Comparison of ENCODE assay signal across 11 cellular contexts in the genomic region with DNA sequence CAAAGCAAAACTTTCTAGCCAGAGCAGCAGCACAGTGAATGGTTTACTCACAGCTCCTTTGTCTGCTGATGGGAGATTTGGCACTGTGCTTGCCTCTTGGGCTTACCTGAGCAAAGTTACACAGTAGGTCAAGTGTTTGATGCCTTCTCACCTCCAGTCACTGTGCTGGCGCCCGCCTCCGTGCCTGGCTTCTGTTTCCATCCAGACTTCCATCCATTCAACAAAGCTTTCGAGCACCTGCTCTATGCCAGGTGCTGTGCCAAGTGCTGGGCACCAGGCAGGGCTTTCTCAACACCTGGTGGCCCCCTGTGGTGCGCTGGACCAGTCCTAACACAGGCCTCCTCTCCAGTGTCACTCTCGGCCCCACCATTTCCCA.
DNase-seq lines count a peak whose midpoint lies in the region; ATAC-seq and TF ChIP-seq lines count a peak whose summit lies in the region.
"Had no signal": no experiment of that assay in that cellular context is flagged by ENCODE, and none has a peak within 500 bp of the region (broad histone marks: within the 10 kb centered on the region; RNA-seq: fewer than 3 reads in every experiment).

No MANE protein-coding gene starts in this region.

- no peaks in the 10 kb centered on the region for H3K9me2 ChIP-seq in OCI-LY7 (ENCODE audit: insufficient read depth, low read length)

- no peaks in the 10 kb centered on the region for H4K20me1 ChIP-seq in OCI-LY7 (ENCODE audit: insufficient read depth, low read length)

- intact Hi-C loops in gastrocnemius medialis (cut with DNase I; ENCODE audit: low total_unique reads) (loop anchor here (5.0 to 10.0 kb wide), 3 partner anchors 109 to 286 kb away; a partner anchor contains a TSS), OCI-LY7 (cut with micrococcal nuclease; ENCODE audit: unreplicated experiment) (no loop called here)

- no peaks in the 10 kb centered on the region for H3K27me3 ChIP-seq in HL-60 (ENCODE audit: insufficient read depth, poor library complexity, severe bottlenecking)
- H3K27me3 ChIP-seq in right atrium auricular region, result no peaks in the 10 kb centered on the region
- no peaks in the 10 kb centered on the region for H3K27me3 ChIP-seq in gastrocnemius medialis

- CTCF ChIA-PET in GM10248 (lab: Yijun Ruan, JAX), result interaction anchor here (1.2 to 1.9 kb wide), 5 partner anchors 11 to 116 kb away, joined by 3 to 11 read pairs (median 3); no protein-coding TSS in a partner anchor
- CTCF ChIA-PET in OCI-LY7 (lab: Charles Lee; ENCODE audit: unreplicated experiment), result interaction anchor here (0.7 kb wide), 1 partner anchor 226 kb away, joined by 4 read pairs; no protein-coding TSS in a partner anchor

- BruUV-seq in OCI-LY7 (replicated peaks; lab: Mats Ljungman, UMichigan), result no TSS peak

- in situ Hi-C loops in gastrocnemius medialis (cut with MboI; ENCODE audit: low sequenced_read_pairs in 4 of 4), result no loop called here

- H3K4me1 ChIP-seq in right atrium auricular region (peaks cover 0 to 32% of the 10 kb centered on the region in 2 donors), gastrocnemius medialis (peaks cover 25 to 27% of the 10 kb centered on the region in 2 donors), OCI-LY7 (ENCODE audit: insufficient read depth, low read length, poor library complexity, severe bottlenecking) (no peaks in the 10 kb centered on the region)

- POLR2A ChIA-PET in GM10248 (lab: Yijun Ruan, JAX), result no interaction called here
- POLR2A ChIA-PET in OCI-LY7 (lab: Charles Lee), result interaction anchor here (0.9 kb wide), 1 partner anchor 25 kb away, joined by 3 read pairs; no protein-coding TSS in a partner anchor

- H3K4me3 ChIP-seq in HL-60 (replicated peaks; ENCODE audit: insufficient read depth, low read length) (no peak overlapping the region), right atrium auricular region (no peak overlapping the region), gastrocnemius medialis (peak overlapping the region in 2 of 4 donors; percentile 20 to 23), OCI-LY7 (ENCODE audit: low read depth, low read length, poor library complexity, severe bottlenecking) (no peak overlapping the region)

- H3K27ac ChIP-seq in HL-60 (replicated peaks) (peak overlapping the region; percentile 52), right atrium auricular region (peak overlapping the region; percentile 56 to 80), gastrocnemius medialis (peak overlapping the region; percentile 84 to 89 (median 87)), OCI-LY7 (ENCODE audit: low read depth, low read length, poor library complexity, severe bottlenecking) (no peak overlapping the region)

- no peak for ATAC-seq in gastrocnemius medialis
- ATAC-seq: activated T-helper 17 cell treated with anti-CD3 and anti-CD28 coated beads, Interleukin-2, amount 50 U/mL, for 72 hours had no signal

- no peak for DNase-seq in HL-60 (ENCODE audit: low read depth in 1 of 2, low spot score in 1 of 2)
- peak; percentile 89 for DNase-seq in NCI-H510A (lab: John Stamatoyannopoulos, UW)
- DNase-seq in right atrium auricular region (ENCODE audit: low spot score), result no peak
- no peak for DNase-seq in gastrocnemius medialis
- no peak for DNase-seq in HCEC 1CT
- DNase-seq in effector CD8-positive, alpha-beta T cell (lab: John Stamatoyannopoulos, UW), result no peak
- DNase-seq in GM10248 (ENCODE audit: extremely low spot score), result no peak
- DNase-seq in OCI-LY7 (ENCODE audit: low spot score), result no peak
- DNase-seq: activated CD4-positive, alpha-beta T cell treated with anti-CD3 and anti-CD28 coated beads for 48 hours; glutamatergic neuron had no signal

- no peaks in the 10 kb centered on the region for H3K9me3 ChIP-seq in right atrium auricular region
- H3K9me3 ChIP-seq in gastrocnemius medialis, result no peaks in the 10 kb centered on the region
- H3K9me3 ChIP-seq in OCI-LY7 (ENCODE audit: low read length), result no peaks in the 10 kb centered on the region

- no peaks in the 10 kb centered on the region for H3K36me3 ChIP-seq in right atrium auricular region
- no peaks in the 10 kb centered on the region for H3K36me3 ChIP-seq in gastrocnemius medialis
- H3K36me3 ChIP-seq in OCI-LY7 (ENCODE audit: insufficient read depth, low read length), result no peaks in the 10 kb centered on the region

- H3K4me2 ChIP-seq in OCI-LY7 (ENCODE audit: low read length), result no peak overlapping the region

- H3K79me2 ChIP-seq in OCI-LY7 (ENCODE audit: insufficient read depth, low read depth, low read length), result no peaks in the 10 kb centered on the region

- H2AFZ ChIP-seq in OCI-LY7 (ENCODE audit: low read length), result no peak overlapping the region

- TF ChIP-seq POLR2A in gastrocnemius medialis (IDR thresholded peaks at IDR 0.05), result no peak

- no peak for TF ChIP-seq CTCF in HL-60 (IDR thresholded peaks at IDR 0.05; ENCODE audit: insufficient read depth, low read length)
- TF ChIP-seq CTCF in right atrium auricular region (IDR thresholded peaks at IDR 0.05), result no peak
- no peak for TF ChIP-seq CTCF in gastrocnemius medialis (IDR thresholded peaks at IDR 0.05 in 4 of 5, conservative IDR thresholded peaks at IDR 0.05 in 1 of 5)
- TF ChIP-seq CTCF in GM10248 (IDR thresholded peaks at IDR 0.05; ENCODE audit: control extremely low read depth, extremely low read depth, low read depth, missing control alignments), result no peak
- TF ChIP-seq CTCF in OCI-LY7 (conservative IDR thresholded peaks at IDR 0.05; ENCODE audit: low read length), result no peak
